Comparison of ENCODE assay signal across 1 cellular context in the genomic region with DNA sequence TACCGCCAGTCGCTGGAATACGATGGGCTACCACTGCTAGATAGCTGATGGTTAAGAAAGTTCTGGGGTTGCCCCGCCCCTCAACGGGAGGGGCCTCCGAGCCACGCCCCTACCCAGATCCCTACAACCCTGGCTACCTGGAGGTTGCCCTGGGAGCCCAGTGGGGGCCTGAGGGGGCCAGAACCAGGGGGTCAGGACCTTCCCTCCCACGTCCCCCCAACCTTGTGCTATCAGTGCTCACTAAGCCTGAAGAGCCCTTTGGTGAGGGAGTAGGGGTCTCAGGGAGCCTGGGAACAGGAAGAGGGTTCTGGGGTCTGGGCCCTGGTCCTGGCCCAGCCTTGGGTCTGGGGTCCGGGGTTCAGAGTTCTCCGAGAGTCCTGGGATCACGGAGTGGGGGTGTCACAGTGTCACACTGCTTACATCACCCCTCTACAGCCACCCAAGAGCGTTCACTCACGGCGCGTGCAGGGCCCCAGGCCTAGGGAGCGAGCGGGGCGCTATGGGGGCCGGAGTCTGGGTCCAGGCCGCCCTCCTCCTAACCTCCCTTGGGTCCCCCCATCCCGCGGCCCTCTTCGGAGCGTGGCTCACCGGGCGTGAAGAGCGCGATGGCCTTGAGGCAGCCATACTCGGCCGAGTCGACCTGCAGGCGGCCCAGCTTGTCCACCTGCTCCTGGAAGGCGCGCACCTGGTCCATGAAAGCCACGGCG.
TF ChIP-seq lines count a peak whose summit lies in the region.

No MANE protein-coding gene starts in this region.

TF ChIP-seq in endothelial cell of umbilical vein, 7 proteins besides CTCF, POLR2A, EP300 and RAD21:
- TF ChIP-seq MYC (IDR thresholded peaks at IDR 0.05; ENCODE audit: low read depth, low read length) = no peak
- TF ChIP-seq FOS (IDR thresholded peaks at IDR 0.05; ENCODE audit: borderline replicate concordance, insufficient read depth, low read length) = no peak
- no peak for TF ChIP-seq JUN (IDR thresholded peaks at IDR 0.05; ENCODE audit: borderline replicate concordance, insufficient read depth, insufficient read length, low read depth)
- no peak for TF ChIP-seq GATA2 (IDR thresholded peaks at IDR 0.05; ENCODE audit: insufficient read depth, insufficient read length, low read depth, low read length)
- no peak for TF ChIP-seq POLR2AphosphoS5 (IDR thresholded peaks at IDR 0.05; ENCODE audit: insufficient read depth, low read depth, low read length)
- TF ChIP-seq EZH2 (IDR thresholded peaks at IDR 0.05; ENCODE audit: borderline replicate concordance, low read depth, low read length, severe bottlenecking) = no peak
- TF ChIP-seq, protein P1, sequence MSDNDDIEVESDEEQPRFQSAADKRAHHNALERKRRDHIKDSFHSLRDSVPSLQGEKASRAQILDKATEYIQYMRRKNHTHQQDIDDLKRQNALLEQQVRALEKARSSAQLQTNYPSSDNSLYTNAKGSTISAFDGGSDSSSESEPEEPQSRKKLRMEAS (IDR thresholded peaks at IDR 0.05; ENCODE audit: insufficient read depth, insufficient read length) = no peak
